ENCODE assay signal across 29 cellular contexts in the genomic region with DNA sequence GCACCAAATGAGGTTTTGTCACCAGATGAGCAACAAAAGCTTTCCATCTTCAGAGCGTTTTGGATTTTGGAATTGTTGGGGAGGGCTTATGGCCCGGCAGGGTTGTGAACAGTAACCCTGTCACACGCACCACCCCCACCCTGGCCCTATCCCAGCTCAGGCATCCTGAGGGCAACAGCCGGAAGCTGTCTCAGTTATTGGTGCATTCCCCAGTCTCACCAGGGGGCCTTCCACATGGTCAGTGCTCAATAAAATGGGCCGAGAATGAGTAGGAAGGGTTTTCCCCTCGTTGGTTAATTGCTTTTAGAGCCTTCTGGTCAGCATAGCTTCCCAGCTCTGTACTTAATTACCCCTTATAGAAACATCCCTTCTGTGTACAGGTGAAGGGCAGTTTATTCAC. TPM values are rescaled to one million over a fixed set of nuclear protein-coding genes. Genes with fewer than 3 reads are reported as not detected.
A peak's percentile ranks its signal among the peaks of the same experiment; 100 is the strongest.
DNase-seq lines count a peak whose midpoint lies in the region; ATAC-seq and TF ChIP-seq lines count a peak whose summit lies in the region.
"Had no signal": no experiment of that assay in that cellular context is flagged by ENCODE, and none has a peak within 500 bp of the region (broad histone marks: within the 10 kb centered on the region; RNA-seq: fewer than 3 reads in every experiment).

No MANE protein-coding gene starts in this region.

- H3K27ac ChIP-seq in WERI-Rb-1: no peak overlapping the region
- H3K27ac ChIP-seq: BLaER1 treated with 17β-estradiol and CSF1 and Interleukin-3, amounts not matched to agents 10 nM and 100 nM; upper lobe of left lung had no signal

- H3K4me3 ChIP-seq in WERI-Rb-1 (ENCODE audit: low read depth, low read length): no peak overlapping the region
- H3K4me3 ChIP-seq: BLaER1 treated with 17β-estradiol and CSF1 and Interleukin-3, amounts not matched to agents 10 nM and 100 nM; upper lobe of left lung had no signal

- CTCF ChIA-PET in T-cell (lab: Charles Lee): no interaction called here

- DNase-seq in Daoy (ENCODE audit: low read depth) (peak; percentile 69), M059J (ENCODE audit: low read depth) (peak; percentile 71), chondrocyte (ENCODE audit: low spot score) (no peak), left lobe of liver (ENCODE audit: low spot score) (no peak), WERI-Rb-1 (no peak), T-cell (no peak)
- DNase-seq in activated naive CD8-positive, alpha-beta T cell treated with anti-CD3 and anti-CD28 coated beads, Interleukin-2, amount 50 U/mL, for 24 hours: no peak
- DNase-seq: activated CD4-positive, alpha-beta T cell treated with anti-CD3 and anti-CD28 coated beads for 36 hours; activated CD8-positive, alpha-beta T cell treated with anti-CD3 and anti-CD28 coated beads for 36 hours; anterior cingulate cortex; caudate nucleus; KBM-7; kidney glomerular epithelial cell; mammary epithelial cell; NCI-H1092 treated with DMSO at 0.1 percent for 48 hours; NCI-H187; NCI-H2171; NK-92 treated with Interleukin-12 subunit alpha and Interleukin-12 subunit beta, amount 100 ng/mL, for 24 hours; occipital lobe; stimulated activated naive B cell treated with anti-CD40 and anti-IgM and Interleukin-4, amounts not matched to agents 10 μg/mL and 1 μg/mL and 100 μg/mL, for 72 hours; substantia nigra; T-helper 2 cell; upper lobe of left lung had no signal

- POLR2A ChIA-PET in T-cell (lab: Charles Lee): no interaction called here

- H3K27me3 Mint-ChIP-seq in chondrocyte (ENCODE audit: low read depth) (no peaks in the 10 kb centered on the region), T-cell (no peaks in the 10 kb centered on the region)
- H3K27me3 Mint-ChIP-seq in activated naive CD8-positive, alpha-beta T cell treated with anti-CD3 and anti-CD28 coated beads, Interleukin-2, amount 50 U/mL, for 24 hours: no peaks in the 10 kb centered on the region
- H3K27me3 Mint-ChIP-seq: activated CD4-positive, alpha-beta T cell treated with anti-CD3 and anti-CD28 coated beads for 36 hours; activated CD8-positive, alpha-beta T cell treated with anti-CD3 and anti-CD28 coated beads for 36 hours; activated naive CD8-positive, alpha-beta T cell; stimulated activated naive B cell treated with anti-CD40 and anti-IgM and Interleukin-4, amounts not matched to agents 10 μg/mL and 1 μg/mL and 100 μg/mL, for 72 hours had no signal

- H3K4me3 Mint-ChIP-seq in chondrocyte (ENCODE audit: unreplicated experiment) (no peak overlapping the region), T-cell (no peak overlapping the region)
- H3K4me3 Mint-ChIP-seq in activated naive CD8-positive, alpha-beta T cell treated with anti-CD3 and anti-CD28 coated beads, Interleukin-2, amount 50 U/mL, for 24 hours: no peak overlapping the region
- H3K4me3 Mint-ChIP-seq: activated CD4-positive, alpha-beta T cell treated with anti-CD3 and anti-CD28 coated beads for 36 hours; activated CD8-positive, alpha-beta T cell treated with anti-CD3 and anti-CD28 coated beads for 36 hours; activated naive CD8-positive, alpha-beta T cell; natural killer cell treated with Interleukin-12 subunit alpha and Interleukin-12 subunit beta and Interleukin-15 and Interleukin-18, amount 100 ng/mL, for 72 hours; stimulated activated naive B cell treated with anti-CD40 and anti-IgM and Interleukin-4, amounts not matched to agents 10 μg/mL and 1 μg/mL and 100 μg/mL, for 72 hours had no signal

- H3K36me3 Mint-ChIP-seq in chondrocyte (ENCODE audit: low read depth) (peaks cover 11% of the 10 kb centered on the region), T-cell (peaks cover 7% of the 10 kb centered on the region)
- peaks cover 9% of the 10 kb centered on the region for H3K36me3 Mint-ChIP-seq in activated naive CD8-positive, alpha-beta T cell treated with anti-CD3 and anti-CD28 coated beads, Interleukin-2, amount 50 U/mL, for 24 hours (ENCODE audit: low read depth)
- H3K36me3 Mint-ChIP-seq: natural killer cell treated with Interleukin-12 subunit alpha and Interleukin-12 subunit beta and Interleukin-15 and Interleukin-18, amount 100 ng/mL, for 72 hours had no signal

- H3K9me3 ChIP-seq in WERI-Rb-1 (ENCODE audit: severe bottlenecking): no peaks in the 10 kb centered on the region
- H3K9me3 ChIP-seq: upper lobe of left lung had no signal

- TF ChIP-seq CTCF in chondrocyte (IDR thresholded peaks at IDR 0.05) (no peak), WERI-Rb-1 (IDR thresholded peaks at IDR 0.05; ENCODE audit: low read depth, low read length) (no peak)

- peak; percentile 16 for ATAC-seq in left lobe of liver
- no peak for ATAC-seq in GM18858 (IDR thresholded peaks at IDR 0.05; ENCODE audit: unreplicated experiment)
- ATAC-seq in activated naive CD8-positive, alpha-beta T cell treated with anti-CD3 and anti-CD28 coated beads, Interleukin-2, amount 50 U/mL, for 24 hours: no peak
- ATAC-seq in T-cell (replicated peaks in 1 of 4): no peak
- ATAC-seq: activated CD4-positive, alpha-beta T cell treated with anti-CD3 and anti-CD28 coated beads for 36 hours; activated CD8-positive, alpha-beta T cell treated with anti-CD3 and anti-CD28 coated beads for 36 hours; natural killer cell treated with Interleukin-12 subunit alpha and Interleukin-12 subunit beta and Interleukin-15 and Interleukin-18, amount 100 ng/mL, for 72 hours; SK-N-SH treated with all-trans-retinoic acid at 6 μM for 48 hours; stimulated activated naive B cell treated with anti-CD40 and anti-IgM and Interleukin-4, amounts not matched to agents 10 μg/mL and 1 μg/mL and 100 μg/mL, for 72 hours had no signal

- H3K27ac Mint-ChIP-seq in chondrocyte (ENCODE audit: unreplicated experiment) (peak overlapping the region; percentile 12), T-cell (no peak overlapping the region)
- no peak overlapping the region for H3K27ac Mint-ChIP-seq in activated naive CD8-positive, alpha-beta T cell treated with anti-CD3 and anti-CD28 coated beads, Interleukin-2, amount 50 U/mL, for 24 hours
- H3K27ac Mint-ChIP-seq: activated CD4-positive, alpha-beta T cell treated with anti-CD3 and anti-CD28 coated beads for 36 hours; activated CD8-positive, alpha-beta T cell treated with anti-CD3 and anti-CD28 coated beads for 36 hours; activated naive CD8-positive, alpha-beta T cell; activated T-helper 2 cell treated with anti-CD3 and anti-CD28 coated beads, Interferon-gamma antibody, Interleukin-2, Interleukin-4, amounts not matched to agents 10 μg/mL and 5 μg/mL and 100 μg/mL, durations not matched to agents 14 hours and 24 hours and 36 hours; natural killer cell treated with Interleukin-12 subunit alpha and Interleukin-12 subunit beta and Interleukin-15 and Interleukin-18, amount 100 ng/mL, for 72 hours; stimulated activated naive B cell treated with anti-CD40 and anti-IgM and Interleukin-4, amounts not matched to agents 10 μg/mL and 1 μg/mL and 100 μg/mL, for 72 hours had no signal

- no peaks in the 10 kb centered on the region for H3K27me3 ChIP-seq in WERI-Rb-1 (ENCODE audit: insufficient read depth, low read depth, severe bottlenecking)
- H3K27me3 ChIP-seq: BLaER1 treated with 17β-estradiol and CSF1 and Interleukin-3, amounts not matched to agents 10 nM and 100 nM; upper lobe of left lung had no signal

- H3K4me1 Mint-ChIP-seq in chondrocyte (ENCODE audit: low read depth): peaks cover 42% of the 10 kb centered on the region
- H3K4me1 Mint-ChIP-seq in activated naive CD8-positive, alpha-beta T cell treated with anti-CD3 and anti-CD28 coated beads, Interleukin-2, amount 50 U/mL, for 24 hours: no peaks in the 10 kb centered on the region
- no peaks in the 10 kb centered on the region for H3K4me1 Mint-ChIP-seq in T-cell
- H3K4me1 Mint-ChIP-seq: activated CD4-positive, alpha-beta T cell treated with anti-CD3 and anti-CD28 coated beads for 36 hours had no signal

- H3K9me3 Mint-ChIP-seq in chondrocyte (ENCODE audit: low read depth): no peaks in the 10 kb centered on the region
- H3K9me3 Mint-ChIP-seq in activated naive CD8-positive, alpha-beta T cell treated with anti-CD3 and anti-CD28 coated beads, Interleukin-2, amount 50 U/mL, for 24 hours: no peaks in the 10 kb centered on the region
- no peaks in the 10 kb centered on the region for H3K9me3 Mint-ChIP-seq in T-cell
- H3K9me3 Mint-ChIP-seq: activated T-helper 2 cell treated with anti-CD3 and anti-CD28 coated beads, Interferon-gamma antibody, Interleukin-2, Interleukin-4, amounts not matched to agents 10 μg/mL and 5 μg/mL and 100 μg/mL, durations not matched to agents 14 hours and 24 hours and 36 hours; natural killer cell treated with Interleukin-12 subunit alpha and Interleukin-12 subunit beta and Interleukin-15 and Interleukin-18, amount 100 ng/mL, for 72 hours had no signal

- peaks cover 26% of the 10 kb centered on the region for H3K36me3 ChIP-seq in WERI-Rb-1

RNA-seq across cellular contexts. Expression of gene LRP5, which starts 46.0 kb away (rescaled TPM):
- 13.8 and 17.2 TPM in 2 replicates for total RNA-seq in Daoy (2014; rRNA removed; shearing (Covaris generic))
- total RNA-seq in M059J (2014; rRNA removed; shearing (Covaris generic)): 10.1 and 19.7 TPM in 2 replicates
- 38.7 to 61.0 TPM (median 47.2 TPM) in 3 replicates for total RNA-seq in chondrocyte
- total RNA-seq in left lobe of liver: 114 TPM
- 10 to 100 TPM in 1 of 5 donors, 1 to 10 TPM in 4; 1.8 to 11.3 (median 7.0) TPM for total RNA-seq in T-cell

Comparison
In these comparisons a context has a peak if more than half of its experiments do, and no peak if none do; other contexts are left out.
1. DNase-seq: peak in Daoy (single experiment) and M059J (single experiment); none in chondrocyte (single experiment), left lobe of liver (single experiment), WERI-Rb-1 (single experiment), activated naive CD8-positive, alpha-beta T cell treated with anti-CD3 and anti-CD28 coated beads, Interleukin-2, amount 50 U/mL, for 24 hours (single experiment) and T-cell (0 of 34).